ENCODE assay signal across 11 cellular contexts in the genomic region with DNA sequence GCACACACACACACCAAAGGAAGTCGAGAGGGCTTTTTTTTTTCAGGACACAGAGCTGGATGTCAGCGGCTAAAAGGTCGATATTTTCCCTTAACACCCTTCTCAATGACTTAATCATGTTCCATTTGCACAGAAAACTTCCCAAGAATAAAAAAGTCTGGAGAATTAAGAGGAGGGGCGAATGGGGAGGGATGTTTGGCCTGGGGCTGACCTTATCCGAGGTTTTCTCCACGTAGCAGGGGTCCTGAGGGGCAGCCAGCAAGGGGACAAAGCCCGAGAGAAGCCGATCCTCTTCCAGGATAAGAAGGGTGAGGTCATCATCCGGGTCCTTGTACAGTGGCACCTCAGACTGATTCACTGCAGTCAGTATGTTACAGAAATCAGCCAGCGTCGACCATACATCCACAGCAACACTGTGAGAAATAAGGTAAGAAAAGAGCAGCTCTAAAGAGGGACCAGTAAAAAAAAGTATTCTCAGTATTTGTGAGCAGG.
A peak's percentile ranks its signal among the peaks of the same experiment; 100 is the strongest.
DNase-seq lines count a peak whose midpoint lies in the region; ATAC-seq, FAIRE-seq and TF ChIP-seq lines count a peak whose summit lies in the region.
"Had no signal": no experiment of that assay in that cellular context is flagged by ENCODE, and none has a peak within 500 bp of the region (broad histone marks: within the 10 kb centered on the region; RNA-seq: fewer than 3 reads in every experiment).

No MANE protein-coding gene starts in this region.

- peaks cover 23 to 54% of the 10 kb centered on the region in 2 donors for H3K4me1 ChIP-seq in ascending aorta
- peaks cover 56% of the 10 kb centered on the region for H3K4me1 ChIP-seq in hepatocyte (ENCODE audit: insufficient read depth)

- intact Hi-C loops in ascending aorta (cut with DNase I) = loop anchor here (1.0 to 5.0 kb wide), 2 partner anchors 43 to 65 kb away; no protein-coding TSS in a partner anchor

- H3K27me3 ChIP-seq in ascending aorta = no peaks in the 10 kb centered on the region
- no peaks in the 10 kb centered on the region for H3K27me3 ChIP-seq in hepatocyte

- DNase-seq in H54 (ENCODE audit: insufficient read length, low spot score) (peak; percentile 63), ascending aorta (ENCODE audit: low spot score in 2 of 2) (peak in 1 of 2 donors; percentile 76), hepatocyte (ENCODE audit: low spot score) (peak; percentile 59), skeletal muscle cell (ENCODE audit: low read depth) (peak; percentile 77), ureter (ENCODE audit: low spot score) (no peak), NCI-H1048 (lab: John Stamatoyannopoulos, UW) (no peak)
- no peak for DNase-seq in activated CD4-positive, CD25-positive, alpha-beta regulatory T cell treated with anti-CD3 and anti-CD28 coated beads, Interleukin-2, amount 50 U/mL, for 72 hours
- DNase-seq: GOT3, MV-4-11 had no signal

- H3K9me2 ChIP-seq in hepatocyte (replicated peaks; ENCODE audit: insufficient read depth) = no peaks in the 10 kb centered on the region

- peaks cover 0 to 33% of the 10 kb centered on the region in 2 donors for H3K36me3 ChIP-seq in ascending aorta
- no peaks in the 10 kb centered on the region for H3K36me3 ChIP-seq in hepatocyte (replicated peaks; ENCODE audit: insufficient read depth, low read depth)

- no peak for ATAC-seq in GM18867 (IDR thresholded peaks at IDR 0.05; ENCODE audit: unreplicated experiment)

- no peak for TF ChIP-seq POLR2A in H54 (IDR thresholded peaks at IDR 0.05; ENCODE audit: low read depth, low read length)

- H3K4me2 ChIP-seq in hepatocyte = peak overlapping the region; percentile 58

- H3K4me3 ChIP-seq in ascending aorta (peak overlapping the region in 1 of 2 donors; percentile 40), hepatocyte (no peak overlapping the region), skeletal muscle cell (ENCODE audit: low read depth, low read length) (no peak overlapping the region)

- H3K27ac ChIP-seq in ascending aorta (peak overlapping the region; percentile 82 to 84), hepatocyte (peak overlapping the region; percentile 90)

- H4K20me1 ChIP-seq in hepatocyte (ENCODE audit: insufficient read depth, poor library complexity, severe bottlenecking) = peaks cover 2% of the 10 kb centered on the region

- H3K79me2 ChIP-seq in hepatocyte = peaks cover 5% of the 10 kb centered on the region

- H3K9me3 ChIP-seq in ascending aorta (no peaks in the 10 kb centered on the region), hepatocyte (ENCODE audit: low read depth) (no peaks in the 10 kb centered on the region)

- no peak for TF ChIP-seq CTCF in ascending aorta (IDR thresholded peaks at IDR 0.05)
- TF ChIP-seq CTCF in hepatocyte (IDR thresholded peaks at IDR 0.05; ENCODE audit: poor library complexity) = no peak

- H2AFZ ChIP-seq in hepatocyte = no peak overlapping the region

- FAIRE-seq in H54 (lab: Jason Lieb, UNC) = no peak
- FAIRE-seq: G401.6 had no signal

- 28% methylated on average over 11 of the region's 11 CpGs for WGBS in hepatocyte (ENCODE audit: low lambda C conversion rate, missing lambda C conversion rate)

Comparison
In these comparisons a context has a peak if more than half of its experiments do, and no peak if none do; other contexts are left out.
1. DNase-seq: peak in H54 (single experiment), hepatocyte (single experiment) and skeletal muscle cell (single experiment); none in activated CD4-positive, CD25-positive, alpha-beta regulatory T cell treated with anti-CD3 and anti-CD28 coated beads, Interleukin-2, amount 50 U/mL, for 72 hours (single experiment), ureter (single experiment) and NCI-H1048 (single experiment).